ENCODE assay signal across 1 cellular context in the genomic region with DNA sequence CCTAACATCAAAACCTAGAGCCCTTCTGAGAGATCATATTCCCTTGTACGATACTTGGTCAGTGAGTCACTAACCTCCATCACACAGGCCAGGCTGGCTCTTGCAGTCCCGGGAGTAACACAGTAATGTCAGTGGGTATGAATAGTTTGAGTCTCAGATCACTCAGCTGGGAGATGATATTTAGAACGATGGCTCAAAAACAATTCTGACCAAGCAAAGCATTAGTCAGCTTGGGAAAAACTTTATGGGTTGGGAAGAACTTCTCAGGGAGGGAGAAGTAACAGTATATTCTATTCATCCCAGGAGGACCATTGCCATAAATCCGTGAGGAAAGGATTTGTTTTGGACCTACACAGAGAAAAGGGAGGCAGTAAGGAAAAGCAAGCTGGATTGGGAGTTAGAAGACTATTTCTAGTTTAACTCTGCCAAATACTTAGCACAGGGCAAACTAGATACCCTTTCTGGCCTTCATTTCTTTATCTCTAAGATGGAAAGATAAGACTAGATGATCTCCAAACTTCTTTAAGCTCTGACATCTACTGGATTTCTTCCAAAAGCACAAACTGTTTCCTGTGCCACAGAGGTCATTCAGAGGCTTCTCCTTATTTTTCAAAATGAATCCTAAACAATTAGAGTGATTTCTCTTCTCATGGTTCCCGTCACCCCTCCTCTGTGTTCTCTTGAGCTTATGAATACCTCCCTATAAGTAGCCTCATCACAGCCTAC.
TF ChIP-seq lines count a peak whose summit lies in the region.

No MANE protein-coding gene starts in this region.

TF ChIP-seq in HCT116, 20 proteins besides CTCF, POLR2A, EP300 and RAD21 (continued from another document):
- TF ChIP-seq POLR2AphosphoS5 (IDR thresholded peaks at IDR 0.05; ENCODE audit: low read depth, low read length) (peak; percentile 50), YY1 (IDR thresholded peaks at IDR 0.05; ENCODE audit: extremely low read depth, insufficient replicate concordance, low read depth, low read length) (peak; percentile 45), FOSL1 (IDR thresholded peaks at IDR 0.05; ENCODE audit: low read depth) (peak; percentile 73), EGR1 (IDR thresholded peaks at IDR 0.05; ENCODE audit: low read depth) (no peak), CBX3 (IDR thresholded peaks at IDR 0.05; ENCODE audit: low read depth) (peak; percentile 83), SP1 (IDR thresholded peaks at IDR 0.05; ENCODE audit: low read depth) (peak; percentile 74), JUND (IDR thresholded peaks at IDR 0.05) (peak; percentile 88), EZH2phosphoT487 (IDR thresholded peaks at IDR 0.05; ENCODE audit: borderline replicate concordance) (no peak), CEBPB (IDR thresholded peaks at IDR 0.05; ENCODE audit: low read depth) (peak; percentile 65), ELF1 (IDR thresholded peaks at IDR 0.05; ENCODE audit: borderline replicate concordance, low read depth) (no peak), REST (IDR thresholded peaks at IDR 0.05; ENCODE audit: low read depth) (no peak), SIN3A (IDR thresholded peaks at IDR 0.05; ENCODE audit: low read depth) (peak; percentile 55; the same call in 1 of the 2 replicates)
- TF ChIP-seq, protein P1, sequence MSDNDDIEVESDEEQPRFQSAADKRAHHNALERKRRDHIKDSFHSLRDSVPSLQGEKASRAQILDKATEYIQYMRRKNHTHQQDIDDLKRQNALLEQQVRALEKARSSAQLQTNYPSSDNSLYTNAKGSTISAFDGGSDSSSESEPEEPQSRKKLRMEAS (IDR thresholded peaks at IDR 0.05): peak; percentile 61
